21 cellular contexts compared by ENCODE assay signal in the genomic region with DNA sequence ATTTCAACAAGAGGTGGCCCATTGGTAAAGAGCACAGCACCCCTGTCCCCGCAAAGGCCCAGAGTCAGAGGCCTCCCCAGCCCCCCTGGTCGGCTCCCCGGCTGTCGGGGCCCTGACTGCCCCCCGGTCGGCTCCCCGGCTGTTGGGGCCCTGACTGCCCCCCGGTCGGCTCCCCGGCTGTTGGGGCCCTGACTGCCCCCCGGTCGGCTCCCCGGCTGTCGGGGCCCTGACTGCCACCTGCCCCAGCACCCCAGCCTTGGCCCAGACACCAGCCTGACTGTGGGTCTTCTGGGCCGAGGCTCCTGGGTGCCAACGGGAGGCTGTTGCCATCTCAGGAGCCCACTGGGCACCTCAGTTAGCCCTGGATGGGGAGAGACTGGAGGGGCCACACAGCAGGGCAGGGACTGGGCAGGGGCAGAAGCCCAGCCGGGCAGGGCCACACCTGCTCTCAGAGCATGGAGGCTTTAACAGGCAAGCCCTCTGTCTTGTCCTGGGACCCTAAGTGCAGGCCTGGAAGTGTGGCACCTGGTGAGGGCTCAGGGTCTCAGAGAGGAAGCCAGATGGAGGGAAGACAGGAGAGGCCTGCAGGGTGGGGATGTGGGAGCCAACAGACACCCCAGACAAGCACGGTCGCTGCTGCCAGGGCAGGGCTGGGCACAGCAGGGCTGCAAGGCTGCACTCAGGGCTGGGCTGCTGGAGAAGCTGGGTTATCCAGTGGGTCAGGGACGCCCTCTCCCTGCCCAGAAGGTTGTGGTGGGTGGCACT. TPM values are rescaled to one million over a fixed set of nuclear protein-coding genes. Genes with fewer than 3 reads are reported as not detected.
DNase-seq lines count a peak whose midpoint lies in the region; ATAC-seq, FAIRE-seq and TF ChIP-seq lines count a peak whose summit lies in the region.
"Had no signal": no experiment of that assay in that cellular context is flagged by ENCODE, and none has a peak within 500 bp of the region (broad histone marks: within the 10 kb centered on the region; RNA-seq: fewer than 3 reads in every experiment).

No MANE protein-coding gene starts in this region.

- no peak for FAIRE-seq in kidney (lab: Jason Lieb, UNC)
- FAIRE-seq: A549, GM12892, GM18507, H1 had no signal

- no peaks in the 10 kb centered on the region for H3K9me3 Mint-ChIP-seq in MCF 10A (ENCODE audit: unreplicated experiment)
- H3K9me3 Mint-ChIP-seq: CD4-positive, alpha-beta T cell; H9 had no signal

- H3K9me3 ChIP-seq in NT2/D1 (ENCODE audit: insufficient read depth, low read length) (no peaks in the 10 kb centered on the region), kidney (ENCODE audit: control insufficient read depth in 1 of 2, low read length in 2 of 2) (no peaks in the 10 kb centered on the region), GM23248 (ENCODE audit: low read depth) (no peaks in the 10 kb centered on the region)
- H3K9me3 ChIP-seq: A549, Caco-2 had no signal

- H3K27ac Mint-ChIP-seq in MCF 10A (ENCODE audit: low read depth, unreplicated experiment), result no peak overlapping the region
- H3K27ac Mint-ChIP-seq: CD4-positive, alpha-beta T cell; H9 had no signal

- H3K4me1 ChIP-seq in NT2/D1 (ENCODE audit: insufficient read depth, insufficient read length) (peaks cover 6% of the 10 kb centered on the region), kidney (ENCODE audit: control insufficient read depth in 1 of 2, insufficient read depth in 1 of 2, low read depth in 1 of 2, low read length in 2 of 2) (no peaks in the 10 kb centered on the region), GM23248 (ENCODE audit: insufficient read depth) (no peaks in the 10 kb centered on the region)
- H3K4me1 ChIP-seq: A549, Caco-2 had no signal

- intact Hi-C loops in Right ventricle myocardium superior (cut with DNase I), result no loop called here
- intact Hi-C loops in Right ventricle myocardium inferior (cut with DNase I), result no loop called here
- intact Hi-C loops in kidney (cut with DNase I), result no loop called here
- intact Hi-C loops in posterior vena cava (cut with DNase I), result no loop called here
- intact Hi-C loops in MCF 10A (cut with micrococcal nuclease), result no loop called here

- H3K27me3 Mint-ChIP-seq in MCF 10A (ENCODE audit: insufficient read depth, unreplicated experiment), result peaks cover 52% of the 10 kb centered on the region
- H3K27me3 Mint-ChIP-seq: CD4-positive, alpha-beta T cell had no signal

- H3K27ac ChIP-seq in kidney (ENCODE audit: low read depth in 2 of 2, low read length in 2 of 2), result no peak overlapping the region
- no peak overlapping the region for H3K27ac ChIP-seq in GM23248
- H3K27ac ChIP-seq: 22Rv1, A549, C4-2B had no signal

- BruUV-seq in MCF 10A (replicated peaks; lab: Mats Ljungman, UMichigan), result no TSS peak

- CTCF ChIA-PET in MCF 10A (lab: Yijun Ruan, JAX), result interaction anchor here (0.5 kb wide), 1 partner anchor 13 kb away, joined by 3 read pairs; no protein-coding TSS in a partner anchor

- no peak for ATAC-seq in Right ventricle myocardium superior (ENCODE audit: poor library complexity)
- no peak for ATAC-seq in Right ventricle myocardium inferior
- ATAC-seq in GM21576 (IDR thresholded peaks at IDR 0.05; ENCODE audit: unreplicated experiment), result no peak

- peaks cover 5% of the 10 kb centered on the region for H3K36me3 Mint-ChIP-seq in MCF 10A (ENCODE audit: insufficient read depth, unreplicated experiment)

- H3K36me3 ChIP-seq in NT2/D1 (ENCODE audit: insufficient read depth, insufficient read length, low read length) (no peaks in the 10 kb centered on the region), kidney (ENCODE audit: control insufficient read depth in 1 of 2, insufficient read depth in 2 of 2, low read length in 2 of 2) (no peaks in the 10 kb centered on the region), GM23248 (ENCODE audit: low read depth) (no peaks in the 10 kb centered on the region)

- H3K27me3 ChIP-seq in NT2/D1 (ENCODE audit: insufficient read depth, insufficient read length), result no peaks in the 10 kb centered on the region
- H3K27me3 ChIP-seq in GM23248 (replicated peaks; ENCODE audit: insufficient read depth), result no peaks in the 10 kb centered on the region

- H3K4me1 Mint-ChIP-seq in MCF 10A (ENCODE audit: insufficient read depth, unreplicated experiment), result no peaks in the 10 kb centered on the region

- in situ Hi-C loops in GM23248 (cut with MboI), result no loop called here

- 66 to 71% methylated on average over 16 to 18 of the region's 20 CpGs for WGBS in GM23248 (ENCODE audit: low coverage in 1 of 2, low lambda C conversion rate in 2 of 2, missing lambda C conversion rate in 2 of 2), 2 experiments

- TF ChIP-seq CTCF in kidney (IDR thresholded peaks at IDR 0.05; ENCODE audit: borderline replicate concordance, extremely low read depth, insufficient read depth) (no peak), MCF 10A (IDR thresholded peaks at IDR 0.05; ENCODE audit: unreplicated experiment) (no peak)

- H2AFZ ChIP-seq in GM23248, result no peak overlapping the region

- H3K4me2 ChIP-seq in GM23248 (ENCODE audit: unreplicated experiment), result no peak overlapping the region
- H3K4me2 ChIP-seq: A549 had no signal

- H3K9ac ChIP-seq in NT2/D1 (ENCODE audit: insufficient read length, low read depth), result peak overlapping the region; percentile 21
- H3K9ac ChIP-seq in kidney (ENCODE audit: low read length in 2 of 2), result no peak overlapping the region
- H3K9ac ChIP-seq in GM23248, result no peak overlapping the region

- DNase-seq in Right ventricle myocardium superior, result peak; percentile 13
- DNase-seq in Right ventricle myocardium inferior (ENCODE audit: missing footprints), result no peak
- no peak for DNase-seq in NT2/D1 (ENCODE audit: low read depth, low spot score)
- DNase-seq in kidney, result peak; percentile 50
- DNase-seq in posterior vena cava (ENCODE audit: low spot score), result peak; percentile 67
- no peak for DNase-seq in GM23248
- DNase-seq in MCF 10A (ENCODE audit: unreplicated experiment), result no peak
- DNase-seq: AML-193; Caco-2; CD4-positive, alpha-beta T cell; DMS153; DMS79; GDM1; H9 had no signal

- no peak overlapping the region for H3K4me3 ChIP-seq in NT2/D1 (ENCODE audit: insufficient read length, low read depth)
- no peak overlapping the region for H3K4me3 ChIP-seq in kidney (ENCODE audit: low read length in 2 of 2)
- H3K4me3 ChIP-seq in GM23248, result no peak overlapping the region
- H3K4me3 ChIP-seq: A549 had no signal

- POLR2A ChIA-PET in MCF 10A (lab: Yijun Ruan, JAX), result no interaction called here

- H3K79me2 ChIP-seq in GM23248 (ENCODE audit: insufficient read depth), result no peaks in the 10 kb centered on the region

- H3F3A ChIP-seq in GM23248 (ENCODE audit: insufficient read depth), result no peaks in the 10 kb centered on the region

- H3K9me2 ChIP-seq in GM23248 (ENCODE audit: insufficient read depth), result no peaks in the 10 kb centered on the region

- H3K4me3 Mint-ChIP-seq in MCF 10A (ENCODE audit: unreplicated experiment), result no peak overlapping the region
- H3K4me3 Mint-ChIP-seq: CD4-positive, alpha-beta T cell; H9 had no signal

- no peaks in the 10 kb centered on the region for H4K20me1 ChIP-seq in GM23248 (ENCODE audit: insufficient read depth)

RNA-seq across cellular contexts. Expression of gene JAKMIP3, which starts 56.5 kb away (rescaled TPM):
- 1.5 TPM for total RNA-seq in Right ventricle myocardium superior
- 1.6 TPM for total RNA-seq in Right ventricle myocardium inferior
- 0.16 TPM for total RNA-seq in kidney
- polyA plus RNA-seq in kidney (ENCODE audit: insufficient read depth, low read depth, low replicate concordance), result 0.13 TPM
- total RNA-seq in posterior vena cava, result under 1 TPM; 0.60 to 0.62 TPM
- not detected in 2 replicates for total RNA-seq in GM23248 (2014; rRNA removed; shearing (Covaris generic))
- 0.04 and 0.06 TPM in 2 replicates for polyA plus RNA-seq in GM23248 (2016; fragmentation: Nextera tagmentation; extraction: Ambion mirVana)
- not detected in 2 replicates for total RNA-seq in MCF 10A (2022)

Comparison
In these comparisons a context has a peak if more than half of its experiments do, and no peak if none do; other contexts are left out.
1. DNase-seq: peak in Right ventricle myocardium superior (single experiment), kidney (single experiment) and posterior vena cava (single experiment); none in Right ventricle myocardium inferior (single experiment), NT2/D1 (single experiment), GM23248 (single experiment) and MCF 10A (single experiment).